Comparison of ENCODE assay signal across 25 cellular contexts in the genomic region with DNA sequence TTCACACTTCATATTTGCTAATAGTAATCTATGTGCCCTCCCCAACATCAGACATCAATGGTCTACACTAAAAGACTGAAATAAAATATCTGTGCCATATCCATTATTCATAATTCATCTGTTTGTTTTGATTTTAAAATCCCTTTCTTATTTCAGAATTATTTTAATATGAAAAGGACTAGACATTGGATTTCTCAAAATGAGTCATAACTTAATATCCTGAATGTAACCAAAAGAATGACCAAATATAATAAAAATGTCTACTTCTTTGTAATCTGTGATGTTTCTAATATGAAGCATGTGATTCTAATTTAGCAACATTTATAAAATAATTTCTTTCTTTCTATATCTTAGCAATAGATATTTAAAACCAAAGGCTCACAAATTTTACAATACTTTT.
"Had no signal": no experiment of that assay in that cellular context is flagged by ENCODE, and none has a peak within 500 bp of the region (broad histone marks: within the 10 kb centered on the region; RNA-seq: fewer than 3 reads in every experiment).

No MANE protein-coding gene starts in this region.

- H3K4me1 Mint-ChIP-seq: naive thymus-derived CD8-positive, alpha-beta T cell; nephron progenitor cell; stimulated activated memory B cell treated with anti-CD40 and anti-IgM and Interleukin-4, amounts not matched to agents 10 μg/mL and 1 μg/mL and 100 μg/mL, for 72 hours had no signal

- H3K27ac ChIP-seq: gastroesophageal sphincter, heart right ventricle, lower lobe of right lung, ovary, psoas muscle, sigmoid colon, skin epidermis, spleen, thoracic aorta, tibial nerve, vagina had no signal

- H3K27ac Mint-ChIP-seq: effector memory CD8-positive, alpha-beta T cell; naive thymus-derived CD8-positive, alpha-beta T cell; nephron progenitor cell; stimulated activated memory B cell treated with anti-CD40 and anti-IgM and Interleukin-4, amounts not matched to agents 10 μg/mL and 1 μg/mL and 100 μg/mL, for 72 hours had no signal

- H3K4me1 ChIP-seq: gastroesophageal sphincter, heart right ventricle, lower lobe of right lung, psoas muscle, sigmoid colon, spleen, tibial nerve, vagina had no signal

- H3K36me3 Mint-ChIP-seq: naive thymus-derived CD8-positive, alpha-beta T cell; stimulated activated memory B cell treated with anti-CD40 and anti-IgM and Interleukin-4, amounts not matched to agents 10 μg/mL and 1 μg/mL and 100 μg/mL, for 72 hours had no signal

- H3K27me3 ChIP-seq: gastroesophageal sphincter, ovary, sigmoid colon, spleen, tibial nerve, vagina had no signal

- H3K4me3 ChIP-seq: gastroesophageal sphincter, heart right ventricle, lower lobe of right lung, ovary, psoas muscle, sigmoid colon, skin epidermis, spleen, thoracic aorta, tibial nerve, vagina had no signal

- H3K9me3 ChIP-seq: gastroesophageal sphincter, heart right ventricle, lower lobe of right lung, ovary, psoas muscle, sigmoid colon, spleen, thoracic aorta, tibial nerve, vagina had no signal

- DNase-seq: cortex of kidney; effector memory CD8-positive, alpha-beta T cell; foreskin fibroblast; heart right ventricle; hippocampal formation; islet precursor cell; left ventricle myocardium superior; lower lobe of right lung; naive thymus-derived CD8-positive, alpha-beta T cell; nephron progenitor cell; occipital lobe; ovary; posterior cingulate gyrus; psoas muscle; right cardiac atrium; sigmoid colon; spleen; stimulated activated CD4-positive, alpha-beta T cell treated with anti-CD3 and anti-CD28 coated beads, Interleukin-4, amount 100 ng/mL, for 4 hours; stimulated activated naive CD8-positive, alpha-beta T cell treated with anti-CD3 and anti-CD28 coated beads, Interleukin-15, Interleukin-2, amounts not matched to agents 100 U/mL and 50 U/mL, for 24 hours had no signal

- H3K9me3 Mint-ChIP-seq: effector memory CD8-positive, alpha-beta T cell; naive thymus-derived CD8-positive, alpha-beta T cell; nephron progenitor cell had no signal

- ATAC-seq: effector memory CD8-positive, alpha-beta T cell; gastroesophageal sphincter; heart right ventricle; left ventricle myocardium superior; lower lobe of right lung; naive thymus-derived CD8-positive, alpha-beta T cell; psoas muscle; right cardiac atrium; stimulated activated memory B cell treated with anti-CD40 and anti-IgM and Interleukin-4, amounts not matched to agents 10 μg/mL and 1 μg/mL and 100 μg/mL, for 72 hours; stimulated activated naive CD8-positive, alpha-beta T cell treated with anti-CD3 and anti-CD28 coated beads, Interleukin-15, Interleukin-2, amounts not matched to agents 100 U/mL and 50 U/mL, for 24 hours had no signal

- H3K4me3 Mint-ChIP-seq: effector memory CD8-positive, alpha-beta T cell; naive thymus-derived CD8-positive, alpha-beta T cell; nephron progenitor cell; stimulated activated memory B cell treated with anti-CD40 and anti-IgM and Interleukin-4, amounts not matched to agents 10 μg/mL and 1 μg/mL and 100 μg/mL, for 72 hours had no signal

- H3K36me3 ChIP-seq: gastroesophageal sphincter, heart right ventricle, lower lobe of right lung, ovary, sigmoid colon, spleen, thoracic aorta, tibial nerve, vagina had no signal
